In genomic region chr14:33618361-33619095, GRCh38 we compare ENCODE assay signal across 25 cellular contexts.
"Had no signal": no experiment of that assay in that cellular context is flagged by ENCODE, and none has a peak within 500 bp of the region (broad histone marks: within the 10 kb centered on the region; RNA-seq: fewer than 3 reads in every experiment).

No MANE protein-coding gene starts in this region.

- H3K36me3 ChIP-seq: ascending aorta had no signal

- H3K4me2 ChIP-seq: KMS-11 had no signal

- H3K27me3 Mint-ChIP-seq: activated naive CD4-positive, alpha-beta T cell treated with anti-CD3 and anti-CD28 coated beads, Interleukin-2, amount 50 U/mL, for 24 hours; brain; IgD-negative memory B cell had no signal

- H3K27ac ChIP-seq: ascending aorta, KMS-11 had no signal

- H3K36me3 Mint-ChIP-seq: activated naive CD4-positive, alpha-beta T cell treated with anti-CD3 and anti-CD28 coated beads, Interleukin-2, amount 50 U/mL, for 24 hours; brain; IgD-negative memory B cell; WTC11 had no signal

- H3K9ac ChIP-seq: KMS-11 had no signal

- H3K4me1 ChIP-seq: ascending aorta had no signal

- H3K4me3 Mint-ChIP-seq: activated CD8-positive, alpha-beta T cell treated with anti-CD3 and anti-CD28 coated beads, Interleukin-2, amount 10 ng/mL, durations not matched to agents 7 days and 5 days; activated naive CD4-positive, alpha-beta T cell treated with anti-CD3 and anti-CD28 coated beads, Interleukin-2, amount 50 U/mL, for 24 hours; activated T-helper 1 cell treated with anti-CD3 and anti-CD28 coated beads, Interleukin-12 subunit alpha, Interleukin-12 subunit beta, Interleukin-2, Interleukin-4 antibody, amounts not matched to agents 30 ng/mL and 10 ng/mL and 1 ng/mL, durations not matched to agents 14 hours and 24 hours and 36 hours; brain; IgD-negative memory B cell; WTC11 had no signal

- H3K27me3 ChIP-seq: ascending aorta had no signal

- DNase-seq: activated CD4-positive, alpha-beta T cell treated with anti-CD3 and anti-CD28 coated beads for 48 hours; activated CD4-positive, alpha-beta T cell treated with anti-CD3 and anti-CD28 coated beads, Interleukin-2, amount 50 U/mL, for 4 hours; activated CD4-positive, CD25-positive, alpha-beta regulatory T cell treated with anti-CD3 and anti-CD28 coated beads, Interleukin-2, amount 50 U/mL, for 72 hours; activated CD8-positive, alpha-beta memory T cell treated with anti-CD3 and anti-CD28 coated beads, Interleukin-2, amount 50 U/mL, for 48 hours; activated CD8-positive, alpha-beta T cell treated with anti-CD3 and anti-CD28 coated beads, Interleukin-2, amount 10 ng/mL, durations not matched to agents 7 days and 5 days; activated effector memory CD4-positive, alpha-beta T cell treated with Interleukin-2 at 50 U/mL for 16 hours; activated naive CD4-positive, alpha-beta T cell; activated T-cell treated with anti-CD3 and anti-CD28 coated beads, Interleukin-2, amount 50 U/mL, for 1 hour; amniotic stem cell; NCI-H1092; NCI-H1436; NCI-H1694 treated with DMSO at 0.1 percent for 48 hours; NCI-H2081; NCI-H446 treated with DMSO at 0.1 percent for 48 hours; NCI-H524 treated with DMSO at 0.1 percent for 48 hours; NCI-H748 treated with DMSO at 0.1 percent for 48 hours; SIG-M5; T-helper 1 cell had no signal

- H3K9me3 ChIP-seq: ascending aorta had no signal

- H3K27ac Mint-ChIP-seq: activated CD8-positive, alpha-beta T cell treated with anti-CD3 and anti-CD28 coated beads, Interleukin-2, amount 10 ng/mL, durations not matched to agents 7 days and 5 days; activated naive CD4-positive, alpha-beta T cell treated with anti-CD3 and anti-CD28 coated beads, Interleukin-2, amount 50 U/mL, for 24 hours; activated T-helper 1 cell treated with anti-CD3 and anti-CD28 coated beads, Interleukin-12 subunit alpha, Interleukin-12 subunit beta, Interleukin-2, Interleukin-4 antibody, amounts not matched to agents 30 ng/mL and 10 ng/mL and 1 ng/mL, durations not matched to agents 14 hours and 24 hours and 36 hours; brain; WTC11 had no signal

- H3K4me1 Mint-ChIP-seq: activated naive CD4-positive, alpha-beta T cell treated with anti-CD3 and anti-CD28 coated beads, Interleukin-2, amount 50 U/mL, for 24 hours; IgD-negative memory B cell had no signal

- H3K4me3 ChIP-seq: ascending aorta had no signal

- ATAC-seq: activated CD8-positive, alpha-beta T cell treated with anti-CD3 and anti-CD28 coated beads, Interleukin-2, amount 10 ng/mL, durations not matched to agents 7 days and 5 days; WTC11 had no signal

- H3K9me3 Mint-ChIP-seq: activated naive CD4-positive, alpha-beta T cell treated with anti-CD3 and anti-CD28 coated beads, Interleukin-2, amount 50 U/mL, for 24 hours; activated T-helper 1 cell treated with anti-CD3 and anti-CD28 coated beads, Interleukin-12 subunit alpha, Interleukin-12 subunit beta, Interleukin-2, Interleukin-4 antibody, amounts not matched to agents 30 ng/mL and 10 ng/mL and 1 ng/mL, durations not matched to agents 14 hours and 24 hours and 36 hours; IgD-negative memory B cell; WTC11 had no signal
